Comparison of ENCODE assay signal across 7 cellular contexts in genomic region chr1:59046730-59047157, GRCh38.
DNase-seq lines count a peak whose midpoint lies in the region; ATAC-seq and TF ChIP-seq lines count a peak whose summit lies in the region.

No MANE protein-coding gene starts in this region.

- H3K27me3 ChIP-seq in kidney epithelial cell (ENCODE audit: control insufficient read depth, insufficient read depth, low read length), result no peaks in the 10 kb centered on the region

- H3K4me3 ChIP-seq in kidney epithelial cell (ENCODE audit: low read depth, low read length), result no peak overlapping the region

- peak; percentile 4 for TF ChIP-seq CTCF in kidney epithelial cell (IDR thresholded peaks at IDR 0.05; ENCODE audit: insufficient read depth, low read length, poor library complexity, severe bottlenecking)

- peak; percentile 17 to 20 for DNase-seq in activated CD4-positive, alpha-beta T cell treated with anti-CD3 and anti-CD28 coated beads, Interleukin-2, amount 50 U/mL, for 4 hours
- no peak for DNase-seq in kidney epithelial cell (ENCODE audit: low read depth)
- DNase-seq in SHP77 treated with DMSO at 0.1 percent for 48 hours (lab: John Stamatoyannopoulos, UW), result no peak
- DNase-seq in NCI-H82 treated with DMSO at 0.1 percent for 48 hours (lab: John Stamatoyannopoulos, UW; ENCODE audit: unreplicated experiment), result no peak
- no peak for DNase-seq in NCI-H1436 treated with DMSO at 0.1 percent for 48 hours (lab: John Stamatoyannopoulos, UW)

- peak; percentile 86 for ATAC-seq in HG03039 (IDR thresholded peaks at IDR 0.05; ENCODE audit: unreplicated experiment)

- no peaks in the 10 kb centered on the region for H3K36me3 ChIP-seq in kidney epithelial cell (ENCODE audit: control insufficient read depth, insufficient read depth, low read length)

- TF ChIP-seq POLR2A in GM19099 (IDR thresholded peaks at IDR 0.05; ENCODE audit: extremely low read depth, insufficient read length, low read depth), result peak; percentile 45

Comparison
In these comparisons a context has a peak if more than half of its experiments do, and no peak if none do; other contexts are left out.
1. DNase-seq: peak in activated CD4-positive, alpha-beta T cell treated with anti-CD3 and anti-CD28 coated beads, Interleukin-2, amount 50 U/mL, for 4 hours (2 of 2); none in kidney epithelial cell (single experiment), SHP77 treated with DMSO at 0.1 percent for 48 hours (single experiment), NCI-H82 treated with DMSO at 0.1 percent for 48 hours (single experiment) and NCI-H1436 treated with DMSO at 0.1 percent for 48 hours (single experiment).